8 cellular contexts compared by ENCODE assay signal in the genomic region with DNA sequence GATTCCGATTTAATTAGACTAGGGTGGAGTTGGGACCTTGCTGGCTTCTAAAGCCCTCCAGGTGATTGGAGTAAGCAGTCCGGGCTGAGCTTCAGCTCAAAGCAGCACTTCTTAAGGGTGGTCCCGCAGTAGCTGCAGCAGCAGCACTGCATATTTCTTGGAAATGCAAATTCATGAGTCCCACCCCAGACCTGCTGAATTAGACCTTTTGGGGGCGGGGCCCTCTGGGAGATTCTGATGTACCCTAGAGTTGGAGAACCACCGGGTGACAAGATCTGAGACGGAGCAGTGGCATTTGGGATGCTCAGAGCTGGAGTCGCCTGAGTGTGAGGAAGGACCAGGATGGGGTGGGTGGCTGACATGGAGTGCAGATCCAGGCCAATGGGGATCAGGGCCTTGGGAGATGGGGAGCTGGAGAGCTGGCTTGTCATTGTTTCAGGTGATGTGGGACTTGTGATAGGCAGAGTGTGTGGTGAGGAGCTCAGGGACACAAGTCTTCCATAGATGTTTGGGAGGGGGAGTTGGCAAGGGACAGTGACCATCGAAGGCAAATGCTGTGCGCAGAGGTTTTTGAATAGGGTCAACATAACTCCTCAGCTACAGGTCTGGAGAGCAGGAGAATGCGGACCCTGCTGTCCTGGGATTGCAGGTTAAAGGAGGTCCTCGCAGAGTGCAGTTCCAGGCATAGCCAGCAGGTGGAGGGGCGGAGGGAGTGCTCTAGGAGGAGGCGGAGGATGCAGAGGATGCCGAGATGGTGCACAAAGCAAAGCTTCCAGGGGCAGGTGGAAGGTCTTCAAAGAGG.
DNase-seq lines count a peak whose midpoint lies in the region; ATAC-seq lines count a peak whose summit lies in the region.

No MANE protein-coding gene starts in this region.

- ATAC-seq in CD4-positive, CD25-positive, alpha-beta regulatory T cell (ENCODE audit: low read depth in 2 of 2): peak in 1 of 2 donors; percentile 48
- ATAC-seq in activated naive CD8-positive, alpha-beta T cell treated with anti-CD3 and anti-CD28 coated beads, Interleukin-2, amount 50 U/mL, for 24 hours: peak; percentile 67
- ATAC-seq in GM18517 (IDR thresholded peaks at IDR 0.05; ENCODE audit: unreplicated experiment): no peak

- no peaks in the 10 kb centered on the region for H3K27me3 Mint-ChIP-seq in CD4-positive, CD25-positive, alpha-beta regulatory T cell
- peaks cover 11% of the 10 kb centered on the region for H3K27me3 Mint-ChIP-seq in activated naive CD8-positive, alpha-beta T cell treated with anti-CD3 and anti-CD28 coated beads, Interleukin-2, amount 50 U/mL, for 24 hours

- no peak overlapping the region for H3K27ac Mint-ChIP-seq in CD4-positive, CD25-positive, alpha-beta regulatory T cell
- no peak overlapping the region for H3K27ac Mint-ChIP-seq in activated naive CD8-positive, alpha-beta T cell treated with anti-CD3 and anti-CD28 coated beads, Interleukin-2, amount 50 U/mL, for 24 hours

- no peak overlapping the region for H3K4me3 ChIP-seq in CD4-positive, CD25-positive, alpha-beta regulatory T cell (ENCODE audit: low read depth, low read length)
- H3K4me3 ChIP-seq in SJSA1: no peak overlapping the region

- no peak overlapping the region for H3K27ac ChIP-seq in CD4-positive, CD25-positive, alpha-beta regulatory T cell (ENCODE audit: insufficient read depth, low read length, poor library complexity, severe bottlenecking)
- no peak overlapping the region for H3K27ac ChIP-seq in SJSA1

- no peaks in the 10 kb centered on the region for H3K27me3 ChIP-seq in CD4-positive, CD25-positive, alpha-beta regulatory T cell (ENCODE audit: control insufficient read depth, insufficient read depth, low read length)
- H3K27me3 ChIP-seq in SJSA1 (replicated peaks): peaks cover 19% of the 10 kb centered on the region

- no peaks in the 10 kb centered on the region for H3K4me1 ChIP-seq in CD4-positive, CD25-positive, alpha-beta regulatory T cell (ENCODE audit: control insufficient read depth, insufficient read depth, low read length, poor library complexity, severe bottlenecking)
- H3K4me1 ChIP-seq in SJSA1 (replicated peaks): no peaks in the 10 kb centered on the region

- H3K9me3 Mint-ChIP-seq in CD4-positive, CD25-positive, alpha-beta regulatory T cell: peaks cover 0 to 3% (median 0%) of the 10 kb centered on the region in 7 donors
- H3K9me3 Mint-ChIP-seq in activated naive CD8-positive, alpha-beta T cell treated with anti-CD3 and anti-CD28 coated beads, Interleukin-2, amount 50 U/mL, for 24 hours: no peaks in the 10 kb centered on the region

- H3K36me3 Mint-ChIP-seq in CD4-positive, CD25-positive, alpha-beta regulatory T cell: no peaks in the 10 kb centered on the region
- no peaks in the 10 kb centered on the region for H3K36me3 Mint-ChIP-seq in activated naive CD8-positive, alpha-beta T cell treated with anti-CD3 and anti-CD28 coated beads, Interleukin-2, amount 50 U/mL, for 24 hours (ENCODE audit: low read depth)

- H3K36me3 ChIP-seq in CD4-positive, CD25-positive, alpha-beta regulatory T cell (ENCODE audit: control insufficient read depth, insufficient read depth, low read length): no peaks in the 10 kb centered on the region
- no peaks in the 10 kb centered on the region for H3K36me3 ChIP-seq in SJSA1

- DNase-seq in CD4-positive, CD25-positive, alpha-beta regulatory T cell: peak; percentile 8 to 41 (median 13)
- DNase-seq in GM19238 (ENCODE audit: insufficient read length, low spot score) (peak; percentile 78), HPDE6-E6E7 (ENCODE audit: extremely low spot score) (peak; percentile 65), SJSA1 (ENCODE audit: low read depth in 1 of 2, low spot score in 2 of 2) (peak; percentile 31 to 72), hepatic stellate cell (ENCODE audit: low spot score) (peak; percentile 71)
- peak; percentile 72 for DNase-seq in activated naive CD8-positive, alpha-beta T cell treated with anti-CD3 and anti-CD28 coated beads, Interleukin-2, amount 50 U/mL, for 24 hours
- DNase-seq in stimulated activated CD4-positive, alpha-beta T cell treated with anti-CD3 and anti-CD28 coated beads, Interleukin-12 subunit alpha, Interleukin-12 subunit beta, amount 100 ng/mL, for 4 hours: peak; percentile 54

- H3K4me3 Mint-ChIP-seq in CD4-positive, CD25-positive, alpha-beta regulatory T cell: no peak overlapping the region
- no peak overlapping the region for H3K4me3 Mint-ChIP-seq in activated naive CD8-positive, alpha-beta T cell treated with anti-CD3 and anti-CD28 coated beads, Interleukin-2, amount 50 U/mL, for 24 hours

- no peaks in the 10 kb centered on the region for H3K9me3 ChIP-seq in CD4-positive, CD25-positive, alpha-beta regulatory T cell (ENCODE audit: control insufficient read depth in 2 of 2, low read length in 2 of 2)
- H3K9me3 ChIP-seq in SJSA1 (replicated peaks): no peaks in the 10 kb centered on the region

- H3K4me1 Mint-ChIP-seq in CD4-positive, CD25-positive, alpha-beta regulatory T cell: peaks cover 0 to 2% (median 0%) of the 10 kb centered on the region in 4 donors
- H3K4me1 Mint-ChIP-seq in activated naive CD8-positive, alpha-beta T cell treated with anti-CD3 and anti-CD28 coated beads, Interleukin-2, amount 50 U/mL, for 24 hours: no peaks in the 10 kb centered on the region

Comparison
In these comparisons a context has a peak if more than half of its experiments do, and no peak if none do; other contexts are left out.
1. DNase-seq: peak in every context shown above with its lines; median percentile 78 in GM19238; 72 in activated naive CD8-positive, alpha-beta T cell treated with anti-CD3 and anti-CD28 coated beads, Interleukin-2, amount 50 U/mL, for 24 hours; 71 in hepatic stellate cell; 65 in HPDE6-E6E7; 54 in stimulated activated CD4-positive, alpha-beta T cell treated with anti-CD3 and anti-CD28 coated beads, Interleukin-12 subunit alpha, Interleukin-12 subunit beta, amount 100 ng/mL, for 4 hours; 52 in SJSA1; 13 in CD4-positive, CD25-positive, alpha-beta regulatory T cell.